In the genomic region with DNA sequence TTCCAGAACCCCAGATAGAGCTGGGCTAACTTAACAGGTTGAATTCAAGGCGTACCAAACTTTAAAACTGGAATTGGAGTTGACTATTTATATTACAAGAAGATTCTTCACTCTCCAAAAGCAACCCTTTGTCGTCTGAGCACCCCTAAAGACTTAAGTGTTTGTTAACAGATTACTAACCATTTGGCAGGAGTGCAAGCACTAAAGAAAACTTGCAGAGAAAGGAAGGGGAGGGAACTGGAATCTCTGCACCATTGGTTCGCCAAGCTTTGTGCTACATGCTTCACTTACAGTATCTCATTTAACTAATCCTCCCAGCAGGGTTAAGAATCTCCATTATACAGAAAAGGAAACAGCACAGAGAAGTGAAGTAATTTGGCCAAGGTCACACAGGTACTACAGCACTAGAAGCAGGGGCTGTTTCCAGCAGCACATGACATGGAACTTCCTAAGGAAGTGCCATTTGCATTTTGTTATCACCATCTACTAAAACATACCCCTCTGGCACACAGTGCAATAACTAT, we compare ENCODE assay signal across 20 cellular contexts.
DNase-seq lines count a peak whose midpoint lies in the region; ATAC-seq, FAIRE-seq and TF ChIP-seq lines count a peak whose summit lies in the region.
"Had no signal": no experiment of that assay in that cellular context is flagged by ENCODE, and none has a peak within 500 bp of the region (broad histone marks: within the 10 kb centered on the region; RNA-seq: fewer than 3 reads in every experiment).

No MANE protein-coding gene starts in this region.

- H2BK5ac ChIP-seq in trophoblast cell (ENCODE audit: low read depth, low read length, poor library complexity), result peak overlapping the region; percentile 72

- H3K4me1 ChIP-seq in GM23338 (ENCODE audit: insufficient read depth), result peaks cover 6% of the 10 kb centered on the region; the same call in 1 of the 2 replicates
- peaks cover 17 to 18% of the 10 kb centered on the region in 2 experiments for H3K4me1 ChIP-seq in trophoblast cell (ENCODE audit: control insufficient read depth in 1 of 2, insufficient read depth in 2 of 2, low read length in 2 of 2)
- H3K4me1 ChIP-seq: Peyer's patch had no signal

- H3K36me3 ChIP-seq in GM23338 (ENCODE audit: insufficient read depth) (no peaks in the 10 kb centered on the region), trophoblast cell (ENCODE audit: control insufficient read depth in 1 of 2, insufficient read depth in 2 of 2, low read length in 2 of 2) (peaks cover 0 to 1% of the 10 kb centered on the region in 2 experiments)
- H3K36me3 ChIP-seq: Peyer's patch had no signal

- H3K4me3 Mint-ChIP-seq in GM23338, result no peak overlapping the region
- H3K4me3 Mint-ChIP-seq: CD4-positive, alpha-beta memory T cell; HFFc6 had no signal

- ATAC-seq in GM23338, result peak; percentile 21; the same call in 1 of the 3 replicates
- ATAC-seq: GM12878 had no signal

- H2BK12ac ChIP-seq in trophoblast cell (ENCODE audit: low read length), result peak overlapping the region; percentile 83

- peak overlapping the region; percentile 60 for H4K8ac ChIP-seq in trophoblast cell (ENCODE audit: low read depth, low read length)

- H3K4me1 Mint-ChIP-seq in GM23338, result peaks cover 6% of the 10 kb centered on the region
- H3K4me1 Mint-ChIP-seq: CD4-positive, alpha-beta memory T cell had no signal

- no peaks in the 10 kb centered on the region; the same call in 2 of the 3 replicates for H3K9me3 Mint-ChIP-seq in GM23338
- H3K9me3 Mint-ChIP-seq: HFFc6 had no signal

- no peak overlapping the region for H3K23ac ChIP-seq in trophoblast cell (ENCODE audit: low read length)

- H3K4me2 ChIP-seq in GM23338 (no peak overlapping the region), trophoblast cell (ENCODE audit: low read length) (no peak overlapping the region)

- no peaks in the 10 kb centered on the region for H3F3A ChIP-seq in GM23338 (replicated peaks; ENCODE audit: low read depth)

- H4K20me1 ChIP-seq in GM23338 (replicated peaks; ENCODE audit: insufficient read depth), result no peaks in the 10 kb centered on the region

- peak overlapping the region; percentile 95 for H3K4ac ChIP-seq in trophoblast cell (ENCODE audit: low read depth, low read length)

- H3K36me3 Mint-ChIP-seq in GM23338 (ENCODE audit: low read depth), result no peaks in the 10 kb centered on the region
- H3K36me3 Mint-ChIP-seq: CD4-positive, alpha-beta memory T cell had no signal

- FAIRE-seq in GM19239 (lab: Jason Lieb, UNC), result no peak
- FAIRE-seq: A204.1, GM12878 had no signal

- H3K27ac Mint-ChIP-seq in GM23338, result no peak overlapping the region
- H3K27ac Mint-ChIP-seq: CD4-positive, alpha-beta memory T cell; HFFc6 had no signal

- TF ChIP-seq CTCF in GM23338 (conservative IDR thresholded peaks at IDR 0.05; ENCODE audit: low read depth in 2 of 2), result no peak
- no peak for TF ChIP-seq CTCF in dorsolateral prefrontal cortex (IDR thresholded peaks at IDR 0.05 in 54 of 56, conservative IDR thresholded peaks at IDR 0.05 in 2 of 56; ENCODE audit: low read depth in 1 of 56, partially characterized antibody in 56 of 56)

- no peak overlapping the region for H4K12ac ChIP-seq in trophoblast cell (ENCODE audit: low read depth, low read length)

- H2AK5ac ChIP-seq in trophoblast cell (ENCODE audit: low read length), result no peak overlapping the region

- peak overlapping the region; percentile 68 for H3K18ac ChIP-seq in trophoblast cell (ENCODE audit: low read length)

- no CpG with 5 or more reads among the region's 3 CpGs for WGBS in trophoblast cell (ENCODE audit: extremely low coverage, insufficient coverage, insufficient read length)

- H3K27me3 ChIP-seq in GM23338 (ENCODE audit: insufficient read depth), result no peaks in the 10 kb centered on the region
- H3K27me3 ChIP-seq in trophoblast cell (ENCODE audit: insufficient read depth, low read length), result no peaks in the 10 kb centered on the region
- no peaks in the 10 kb centered on the region for H3K27me3 ChIP-seq in dorsolateral prefrontal cortex
- H3K27me3 ChIP-seq: Peyer's patch had no signal

- peak overlapping the region; percentile 70 for H2BK120ac ChIP-seq in trophoblast cell (ENCODE audit: insufficient read depth, low read length, poor library complexity)

- no peak overlapping the region for H3K9ac ChIP-seq in trophoblast cell (ENCODE audit: low read length)

- peaks cover 1% of the 10 kb centered on the region for H3K27me3 Mint-ChIP-seq in GM23338 (ENCODE audit: insufficient read depth, low read depth, poor library complexity)
- H3K27me3 Mint-ChIP-seq: CD4-positive, alpha-beta memory T cell had no signal

- H2AFZ ChIP-seq in GM23338 (no peak overlapping the region), trophoblast cell (ENCODE audit: insufficient read depth, low read length, poor library complexity) (peak overlapping the region; percentile 27)

- peak overlapping the region; percentile 92 for H4K91ac ChIP-seq in trophoblast cell (ENCODE audit: low read depth, low read length)

- no peaks in the 10 kb centered on the region for H3K79me2 ChIP-seq in GM23338 (replicated peaks; ENCODE audit: insufficient read depth)
- peaks cover 5% of the 10 kb centered on the region for H3K79me2 ChIP-seq in trophoblast cell (ENCODE audit: control insufficient read depth, insufficient read depth, low read length, poor library complexity)

- H3K79me1 ChIP-seq in trophoblast cell (ENCODE audit: low read length), result peaks cover 30% of the 10 kb centered on the region

- H3K9me2 ChIP-seq in GM23338 (ENCODE audit: insufficient read depth), result no peaks in the 10 kb centered on the region

- intact Hi-C loops in dorsolateral prefrontal cortex (cut with DNase I), result no loop called here

- no peaks in the 10 kb centered on the region for H3K9me3 ChIP-seq in trophoblast cell (ENCODE audit: insufficient read depth, low read depth, low read length)
- H3K9me3 ChIP-seq: Peyer's patch had no signal

- DNase-seq in GM23338 (ENCODE audit: low spot score), result no peak
- DNase-seq in astrocyte of the hippocampus (ENCODE audit: low read depth, low spot score), result peak; percentile 44
- peak; percentile 56 for DNase-seq in fibroblast of peridontal ligament (ENCODE audit: extremely low read depth)
- no peak for DNase-seq in trophoblast cell
- no peak for DNase-seq in dorsolateral prefrontal cortex
- DNase-seq in kidney tubule cell (ENCODE audit: low spot score), result no peak
- no peak for DNase-seq in GM19239 (ENCODE audit: insufficient read length, low spot score)
- no peak for DNase-seq in LoVo (ENCODE audit: low spot score)
- DNase-seq: CD4-positive, alpha-beta memory T cell; DMS153; GF-D8; HFFc6; KG1; NCI-H1436 treated with DMSO at 0.1 percent for 48 hours; NCI-H2029; NCI-H2171 treated with DMSO at 0.1 percent for 48 hours; NCI-H446 treated with DMSO at 0.1 percent for 48 hours; Peyer's patch had no signal

- peak overlapping the region; percentile 80 for H3K14ac ChIP-seq in trophoblast cell (ENCODE audit: low read length)

- no peak overlapping the region for H3K27ac ChIP-seq in GM23338 (ENCODE audit: low read depth)
- peak overlapping the region; percentile 8 for H3K27ac ChIP-seq in trophoblast cell (ENCODE audit: low read depth, low read length)
- no peak overlapping the region for H3K27ac ChIP-seq in dorsolateral prefrontal cortex
- H3K27ac ChIP-seq: Peyer's patch had no signal

- H3K4me3 ChIP-seq in GM23338 (no peak overlapping the region), trophoblast cell (ENCODE audit: low read depth, low read length) (no peak overlapping the region), dorsolateral prefrontal cortex (no peak overlapping the region)
- H3K4me3 ChIP-seq: GM12878, Peyer's patch had no signal

TF ChIP-seq in GM23338, 12 proteins besides CTCF, POLR2A, EP300 and RAD21 (continues in another document):
- TF ChIP-seq, protein P1, sequence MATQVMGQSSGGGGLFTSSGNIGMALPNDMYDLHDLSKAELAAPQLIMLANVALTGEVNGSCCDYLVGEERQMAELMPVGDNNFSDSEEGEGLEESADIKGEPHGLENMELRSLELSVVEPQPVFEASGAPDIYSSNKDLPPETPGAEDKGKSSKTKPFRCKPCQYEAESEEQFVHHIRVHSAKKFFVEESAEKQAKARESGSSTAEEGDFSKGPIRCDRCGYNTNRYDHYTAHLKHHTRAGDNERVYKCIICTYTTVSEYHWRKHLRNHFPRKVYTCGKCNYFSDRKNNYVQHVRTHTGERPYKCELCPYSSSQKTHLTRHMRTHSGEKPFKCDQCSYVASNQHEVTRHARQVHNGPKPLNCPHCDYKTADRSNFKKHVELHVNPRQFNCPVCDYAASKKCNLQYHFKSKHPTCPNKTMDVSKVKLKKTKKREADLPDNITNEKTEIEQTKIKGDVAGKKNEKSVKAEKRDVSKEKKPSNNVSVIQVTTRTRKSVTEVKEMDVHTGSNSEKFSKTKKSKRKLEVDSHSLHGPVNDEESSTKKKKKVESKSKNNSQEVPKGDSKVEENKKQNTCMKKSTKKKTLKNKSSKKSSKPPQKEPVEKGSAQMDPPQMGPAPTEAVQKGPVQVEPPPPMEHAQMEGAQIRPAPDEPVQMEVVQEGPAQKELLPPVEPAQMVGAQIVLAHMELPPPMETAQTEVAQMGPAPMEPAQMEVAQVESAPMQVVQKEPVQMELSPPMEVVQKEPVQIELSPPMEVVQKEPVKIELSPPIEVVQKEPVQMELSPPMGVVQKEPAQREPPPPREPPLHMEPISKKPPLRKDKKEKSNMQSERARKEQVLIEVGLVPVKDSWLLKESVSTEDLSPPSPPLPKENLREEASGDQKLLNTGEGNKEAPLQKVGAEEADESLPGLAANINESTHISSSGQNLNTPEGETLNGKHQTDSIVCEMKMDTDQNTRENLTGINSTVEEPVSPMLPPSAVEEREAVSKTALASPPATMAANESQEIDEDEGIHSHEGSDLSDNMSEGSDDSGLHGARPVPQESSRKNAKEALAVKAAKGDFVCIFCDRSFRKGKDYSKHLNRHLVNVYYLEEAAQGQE (IDR thresholded peaks at IDR 0.05; ENCODE audit: unreplicated experiment), result no peak
- no peak for TF ChIP-seq CREB1 (CRISPR knock-in tag; IDR thresholded peaks at IDR 0.05; ENCODE audit: low read depth)

Comparison
In these comparisons a context has a peak if more than half of its experiments do, and no peak if none do; other contexts are left out.
1. DNase-seq: peak in astrocyte of the hippocampus (single experiment) and fibroblast of peridontal ligament (single experiment); none in GM23338 (single experiment), trophoblast cell (0 of 2), dorsolateral prefrontal cortex (0 of 10), kidney tubule cell (single experiment), GM19239 (single experiment) and LoVo (single experiment).